ENCODE assay signal across 34 cellular contexts in genomic region chr11:13029872-13030271, GRCh38. TPM values are rescaled to one million over a fixed set of nuclear protein-coding genes. Genes with fewer than 3 reads are reported as not detected.
"Had no signal": no experiment of that assay in that cellular context is flagged by ENCODE, and none has a peak within 500 bp of the region (broad histone marks: within the 10 kb centered on the region; RNA-seq: fewer than 3 reads in every experiment).

No MANE protein-coding gene starts in this region.

- DNase-seq: activated CD4-positive, alpha-beta memory T cell treated with anti-CD3 and anti-CD28 coated beads, Interleukin-2, amount 10 ng/mL, durations not matched to agents 7 days and 5 days; activated CD4-positive, alpha-beta T cell treated with anti-CD3 and anti-CD28 coated beads for 1 hour; activated CD4-positive, alpha-beta T cell treated with anti-CD3 and anti-CD28 coated beads for 36 hours; activated CD4-positive, alpha-beta T cell treated with anti-CD3 and anti-CD28 coated beads for 48 hours; activated CD4-positive, alpha-beta T cell treated with anti-CD3 and anti-CD28 coated beads, Interleukin-2, amount 10 ng/mL, durations not matched to agents 7 days and 5 days; activated CD4-positive, alpha-beta T cell treated with anti-CD3 and anti-CD28 coated beads, Interleukin-2, amount 50 U/mL, for 48 hours; activated CD4-positive, CD25-positive, alpha-beta regulatory T cell; activated CD8-positive, alpha-beta memory T cell treated with anti-CD3 and anti-CD28 coated beads for 24 hours; activated CD8-positive, alpha-beta memory T cell treated with anti-CD3 and anti-CD28 coated beads, Interleukin-2, amount 10 ng/mL, durations not matched to agents 7 days and 5 days; activated CD8-positive, alpha-beta memory T cell treated with anti-CD3 and anti-CD28 coated beads, Interleukin-2, amount 50 U/mL, for 48 hours; activated CD8-positive, alpha-beta T cell treated with anti-CD3 and anti-CD28 coated beads, Interleukin-2, amount 10 ng/mL, durations not matched to agents 7 days and 5 days; activated effector memory CD4-positive, alpha-beta T cell treated with Interleukin-2 at 50 U/mL for 16 hours; activated gamma-delta T cell; activated naive CD4-positive, alpha-beta T cell treated with anti-CD3 and anti-CD28 coated beads, Interleukin-2, amount 10 ng/mL, durations not matched to agents 7 days and 5 days; activated naive CD4-positive, alpha-beta T cell treated with Interleukin-2 at 50 U/mL for 16 hours; activated naive CD8-positive, alpha-beta T cell treated with anti-CD3 and anti-CD28 coated beads, Interleukin-2, amount 10 ng/mL, durations not matched to agents 7 days and 5 days; activated naive CD8-positive, alpha-beta T cell treated with anti-CD3 and anti-CD28 coated beads, Interleukin-2, amount 50 U/mL, for 24 hours; activated T-cell treated with anti-CD3 and anti-CD28 coated beads, Interleukin-2, amount 50 U/mL, for 24 hours; activated T-cell treated with anti-CD3 and anti-CD28 coated beads, Interleukin-2, amount 50 U/mL, for 48 hours; aorta; body of pancreas; brain microvascular endothelial cell; caudate nucleus; cerebellar nuclear complex; T-helper 1 cell; T-helper 2 cell; T-helper 9 cell; WERI-Rb-1 had no signal

- H3K4me1 ChIP-seq: breast epithelium had no signal

- H3K9me3 ChIP-seq: body of pancreas, breast epithelium had no signal

- FAIRE-seq: astrocyte, TTC549 had no signal

- H3K4me3 ChIP-seq: body of pancreas, breast epithelium, cardiac muscle cell had no signal

- H3K27me3 ChIP-seq: body of pancreas, breast epithelium had no signal

- H3K36me3 ChIP-seq: brain microvascular endothelial cell, breast epithelium, cardiac muscle cell, WERI-Rb-1 had no signal

- H3K27ac ChIP-seq: body of pancreas, brain microvascular endothelial cell, cardiac muscle cell, WERI-Rb-1 had no signal

RNA-seq across cellular contexts. Expression of gene RASSF10, which starts 20.8 kb away (rescaled TPM):
- total RNA-seq: activated CD4-positive, alpha-beta memory T cell treated with anti-CD3 and anti-CD28 coated beads, Interleukin-2, amount 10 ng/mL, durations not matched to agents 7 days and 5 days; activated CD4-positive, alpha-beta T cell treated with anti-CD3 and anti-CD28 coated beads for 36 hours; activated CD4-positive, alpha-beta T cell treated with anti-CD3 and anti-CD28 coated beads, Interleukin-2, amount 10 ng/mL, durations not matched to agents 7 days and 5 days; activated CD8-positive, alpha-beta memory T cell treated with anti-CD3 and anti-CD28 coated beads, Interleukin-2, amount 10 ng/mL, durations not matched to agents 7 days and 5 days; activated CD8-positive, alpha-beta T cell treated with anti-CD3 and anti-CD28 coated beads, Interleukin-2, amount 10 ng/mL, durations not matched to agents 7 days and 5 days; activated naive CD8-positive, alpha-beta T cell treated with anti-CD3 and anti-CD28 coated beads, Interleukin-2, amount 10 ng/mL, durations not matched to agents 7 days and 5 days; activated T-helper 2 cell treated with anti-CD3 and anti-CD28 coated beads, Interferon-gamma antibody, Interleukin-2, Interleukin-4, amounts not matched to agents 10 μg/mL and 5 μg/mL and 100 μg/mL, durations not matched to agents 14 hours and 24 hours and 36 hours; body of pancreas; chondrocyte had no signal
